In the genomic region with DNA sequence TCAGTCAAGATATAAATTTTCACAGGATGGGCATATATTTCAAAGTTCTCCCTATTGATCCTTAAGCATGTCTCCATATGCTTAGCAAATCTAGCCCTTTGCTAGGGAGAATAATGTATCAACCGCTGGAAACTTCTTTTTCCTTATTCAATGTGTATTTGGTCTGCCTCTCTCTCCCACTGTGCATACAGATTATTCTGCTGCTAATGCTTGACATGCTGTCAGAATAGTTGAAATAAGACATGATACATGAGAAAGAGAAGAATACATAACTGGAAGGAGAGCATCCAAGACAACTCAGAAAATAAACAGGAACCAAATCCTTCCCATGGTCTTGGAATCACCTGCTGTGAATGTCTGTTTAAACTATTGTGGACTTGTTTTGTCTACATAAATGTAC, we compare ENCODE assay signal across 8 cellular contexts. TPM values are rescaled to one million over a fixed set of nuclear protein-coding genes. Genes with fewer than 3 reads are reported as not detected.
"Had no signal": no experiment of that assay in that cellular context is flagged by ENCODE, and none has a peak within 500 bp of the region (broad histone marks: within the 10 kb centered on the region; RNA-seq: fewer than 3 reads in every experiment).

No MANE protein-coding gene starts in this region.

- H3K9me3 Mint-ChIP-seq: GM23338, H9 had no signal

- H3K27ac ChIP-seq: HL-60 had no signal

- H3K4me2 ChIP-seq: GM23338 had no signal

- H3K4me1 Mint-ChIP-seq: IgD-negative memory B cell had no signal

- H3K4me3 Mint-ChIP-seq: GM23338, H9, IgD-negative memory B cell had no signal

- H3K36me3 Mint-ChIP-seq: IgD-negative memory B cell had no signal

- H3K27me3 Mint-ChIP-seq: IgD-negative memory B cell had no signal

- H2AFZ ChIP-seq: GM23338 had no signal

- H3K27ac Mint-ChIP-seq: GM23338, H9, IgD-negative memory B cell had no signal

- H3K4me3 ChIP-seq: GM23338 had no signal

- DNase-seq: H9, HCEC 1CT, KBM-7 had no signal

- ATAC-seq: GM23338, HepG2 had no signal

RNA-seq across cellular contexts. Expression of a gene that starts 33.4 kb away (rescaled TPM):
- polyA plus RNA-seq: GM23338, H1, HepG2, IgD-negative memory B cell had no signal
